19 cellular contexts compared by ENCODE assay signal in the genomic region with DNA sequence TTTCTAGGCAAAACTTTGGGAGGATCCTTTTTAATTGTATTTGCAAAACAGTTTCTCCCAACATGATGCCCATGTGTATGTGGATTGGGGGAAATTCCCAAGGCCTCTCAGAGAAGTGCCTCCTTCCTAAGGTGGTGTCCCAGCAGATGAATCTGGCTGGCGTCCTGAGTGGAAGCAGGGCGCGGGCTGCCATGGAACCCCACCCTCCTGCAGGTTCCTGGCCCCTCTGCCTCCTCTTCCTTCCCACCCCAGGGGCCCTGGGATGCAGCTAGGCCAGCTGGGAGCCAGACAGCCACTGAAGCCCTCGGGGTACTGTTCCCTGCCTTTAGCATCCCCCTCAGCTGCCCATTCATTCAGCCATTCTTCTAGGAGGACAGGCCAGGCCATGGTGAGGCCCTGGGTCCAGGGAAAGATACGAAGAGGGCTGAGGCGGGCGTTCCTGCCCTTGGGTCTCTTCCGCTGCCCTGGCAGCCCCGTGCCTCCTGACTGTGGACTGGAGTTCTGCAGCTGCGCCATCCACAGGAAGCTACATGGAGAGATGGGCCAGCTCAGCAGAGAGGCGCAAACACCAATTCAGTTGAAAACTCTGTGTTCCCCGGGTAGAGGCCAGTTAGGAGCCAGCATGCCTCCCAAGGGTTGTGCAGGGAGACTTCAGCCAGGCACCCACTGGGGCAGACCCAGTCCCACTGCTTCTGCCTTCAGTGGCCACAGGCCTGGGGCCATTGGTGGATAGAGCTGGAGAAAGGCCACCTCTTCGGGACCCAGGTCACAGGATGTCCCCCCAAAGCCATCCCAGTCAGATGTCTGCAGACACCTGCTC. TPM values are rescaled to one million over a fixed set of nuclear protein-coding genes. Genes with fewer than 3 reads are reported as not detected.
"Had no signal": no experiment of that assay in that cellular context is flagged by ENCODE, and none has a peak within 500 bp of the region (broad histone marks: within the 10 kb centered on the region; RNA-seq: fewer than 3 reads in every experiment).

No MANE protein-coding gene starts in this region.

- H3K4me1 ChIP-seq: colonic mucosa had no signal

- H3K36me3 ChIP-seq: colonic mucosa, neutrophil, thoracic aorta had no signal

- H3K4me3 Mint-ChIP-seq: activated CD4-positive, alpha-beta T cell treated with anti-CD3 and anti-CD28 coated beads, Interleukin-2, amount 10 ng/mL, durations not matched to agents 24 days and 14 days; activated CD8-positive, alpha-beta T cell treated with anti-CD3 and anti-CD28 coated beads for 36 hours; activated naive CD8-positive, alpha-beta T cell treated with anti-CD3 and anti-CD28 coated beads, Interleukin-2, amount 10 ng/mL, durations not matched to agents 7 days and 5 days; activated T-helper 17 cell treated with anti-CD3 and anti-CD28 coated beads, Interleukin-2, amount 50 U/mL, for 72 hours; brain; endodermal cell; natural killer cell; stimulated activated memory B cell treated with anti-CD40 and anti-IgM and Interleukin-4, amounts not matched to agents 10 μg/mL and 1 μg/mL and 100 μg/mL, for 72 hours; T-helper 1 cell treated with Interleukin-12 subunit alpha and Interleukin-12 subunit beta and Interleukin-4 antibody, amounts not matched to agents 30 μg/mL and 1 μg/mL, for 36 hours had no signal

- H3K36me3 Mint-ChIP-seq: activated naive CD8-positive, alpha-beta T cell treated with anti-CD3 and anti-CD28 coated beads, Interleukin-2, amount 10 ng/mL, durations not matched to agents 7 days and 5 days; brain; natural killer cell; stimulated activated memory B cell treated with anti-CD40 and anti-IgM and Interleukin-4, amounts not matched to agents 10 μg/mL and 1 μg/mL and 100 μg/mL, for 72 hours had no signal

- H3K4me1 Mint-ChIP-seq: activated CD4-positive, alpha-beta T cell treated with anti-CD3 and anti-CD28 coated beads, Interleukin-2, amount 10 ng/mL, durations not matched to agents 24 days and 14 days; activated naive CD8-positive, alpha-beta T cell treated with anti-CD3 and anti-CD28 coated beads, Interleukin-2, amount 10 ng/mL, durations not matched to agents 7 days and 5 days; activated T-helper 17 cell treated with anti-CD3 and anti-CD28 coated beads, Interleukin-2, amount 50 U/mL, for 72 hours; brain; natural killer cell; stimulated activated memory B cell treated with anti-CD40 and anti-IgM and Interleukin-4, amounts not matched to agents 10 μg/mL and 1 μg/mL and 100 μg/mL, for 72 hours had no signal

- H3K9me3 Mint-ChIP-seq: activated CD4-positive, alpha-beta T cell treated with anti-CD3 and anti-CD28 coated beads, Interleukin-2, amount 10 ng/mL, durations not matched to agents 24 days and 14 days had no signal

- H3K27me3 ChIP-seq: colonic mucosa, neutrophil had no signal

- H3K9me3 ChIP-seq: colonic mucosa, neutrophil had no signal

- DNase-seq: activated CD4-positive, alpha-beta T cell treated with anti-CD3 and anti-CD28 coated beads, Interleukin-2, amount 10 ng/mL, durations not matched to agents 24 days and 14 days; activated CD8-positive, alpha-beta T cell treated with anti-CD3 and anti-CD28 coated beads for 36 hours; activated naive CD4-positive, alpha-beta T cell treated with Interleukin-2 at 50 U/mL for 16 hours; activated naive CD8-positive, alpha-beta T cell treated with anti-CD3 and anti-CD28 coated beads, Interleukin-2, amount 10 ng/mL, durations not matched to agents 7 days and 5 days; activated T-cell treated with anti-CD3 and anti-CD28 coated beads, Interleukin-2, amount 50 U/mL, for 1 hour; central memory CD4-positive, alpha-beta T cell; colonic mucosa; endodermal cell; foreskin fibroblast; natural killer cell; small intestine; stimulated activated CD4-positive, alpha-beta T cell treated with anti-CD3 and anti-CD28 coated beads, Interleukin-4, amount 100 ng/mL, for 24 hours had no signal

- H3K27ac ChIP-seq: colonic mucosa, epithelial cell of prostate, neutrophil, thoracic aorta had no signal

- H3K27me3 Mint-ChIP-seq: activated CD4-positive, alpha-beta T cell treated with anti-CD3 and anti-CD28 coated beads, Interleukin-2, amount 10 ng/mL, durations not matched to agents 24 days and 14 days; activated CD8-positive, alpha-beta T cell treated with anti-CD3 and anti-CD28 coated beads for 36 hours; activated naive CD8-positive, alpha-beta T cell treated with anti-CD3 and anti-CD28 coated beads, Interleukin-2, amount 10 ng/mL, durations not matched to agents 7 days and 5 days; activated T-helper 17 cell treated with anti-CD3 and anti-CD28 coated beads, Interleukin-2, amount 50 U/mL, for 72 hours; stimulated activated memory B cell treated with anti-CD40 and anti-IgM and Interleukin-4, amounts not matched to agents 10 μg/mL and 1 μg/mL and 100 μg/mL, for 72 hours had no signal

- ATAC-seq: activated CD8-positive, alpha-beta T cell treated with anti-CD3 and anti-CD28 coated beads for 36 hours; activated T-helper 17 cell treated with anti-CD3 and anti-CD28 coated beads, Interleukin-2, amount 50 U/mL, for 72 hours; natural killer cell; stimulated activated memory B cell treated with anti-CD40 and anti-IgM and Interleukin-4, amounts not matched to agents 10 μg/mL and 1 μg/mL and 100 μg/mL, for 72 hours had no signal

- H3K4me3 ChIP-seq: colonic mucosa, thoracic aorta had no signal

- H3K27ac Mint-ChIP-seq: activated CD4-positive, alpha-beta T cell treated with anti-CD3 and anti-CD28 coated beads, Interleukin-2, amount 10 ng/mL, durations not matched to agents 24 days and 14 days; activated CD8-positive, alpha-beta T cell treated with anti-CD3 and anti-CD28 coated beads for 36 hours; activated naive CD8-positive, alpha-beta T cell treated with anti-CD3 and anti-CD28 coated beads, Interleukin-2, amount 10 ng/mL, durations not matched to agents 7 days and 5 days; activated T-helper 17 cell treated with anti-CD3 and anti-CD28 coated beads, Interleukin-2, amount 50 U/mL, for 72 hours; endodermal cell; natural killer cell; stimulated activated memory B cell treated with anti-CD40 and anti-IgM and Interleukin-4, amounts not matched to agents 10 μg/mL and 1 μg/mL and 100 μg/mL, for 72 hours; T-helper 1 cell treated with Interleukin-12 subunit alpha and Interleukin-12 subunit beta and Interleukin-4 antibody, amounts not matched to agents 30 μg/mL and 1 μg/mL, for 36 hours had no signal

RNA-seq across cellular contexts. Expression of a gene that starts 36.5 kb away (rescaled TPM):
- total RNA-seq: activated CD4-positive, alpha-beta T cell treated with anti-CD3 and anti-CD28 coated beads, Interleukin-2, amount 10 ng/mL, durations not matched to agents 24 days and 14 days; activated CD8-positive, alpha-beta T cell treated with anti-CD3 and anti-CD28 coated beads for 36 hours; activated naive CD8-positive, alpha-beta T cell treated with anti-CD3 and anti-CD28 coated beads, Interleukin-2, amount 10 ng/mL, durations not matched to agents 7 days and 5 days; activated T-helper 17 cell treated with anti-CD3 and anti-CD28 coated beads, Interleukin-2, amount 50 U/mL, for 72 hours had no signal
